In genomic region chr11:131838016-131838415, GRCh38 we compare ENCODE assay signal across 19 cellular contexts.
"Had no signal": no experiment of that assay in that cellular context is flagged by ENCODE, and none has a peak within 500 bp of the region (broad histone marks: within the 10 kb centered on the region; RNA-seq: fewer than 3 reads in every experiment).

No MANE protein-coding gene starts in this region.

- DNase-seq: effector memory CD8-positive, alpha-beta T cell; erythroblast; esophagus squamous epithelium; hypothalamus; immature natural killer cell; islet precursor cell; left ventricle myocardium superior; lower lobe of right lung; naive thymus-derived CD8-positive, alpha-beta T cell; nephron progenitor cell; nucleus accumbens; stimulated activated CD4-positive, alpha-beta T cell treated with anti-CD3 and anti-CD28 coated beads, Interleukin-2, amount 100 ng/mL, for 24 hours; stimulated activated CD4-positive, alpha-beta T cell treated with anti-CD3 and anti-CD28 coated beads, Interleukin-4, amount 100 ng/mL, for 24 hours; stimulated activated naive CD4-positive, alpha-beta T cell treated with Interleukin-2 at 50 U/mL for 16 hours; stomach; tibial artery had no signal

- H3K27me3 ChIP-seq: esophagus squamous epithelium, right atrium auricular region, tibial artery had no signal

- H3K4me1 ChIP-seq: esophagus squamous epithelium, prostate gland, right atrium auricular region, stomach, tibial artery had no signal

- H3K27ac ChIP-seq: coronary artery, esophagus squamous epithelium, lower lobe of right lung, prostate gland, right atrium auricular region, stomach, tibial artery had no signal

- H3K9me3 ChIP-seq: esophagus squamous epithelium, lower lobe of right lung, prostate gland, right atrium auricular region, stomach, tibial artery had no signal

- H3K4me3 ChIP-seq: coronary artery, esophagus squamous epithelium, lower lobe of right lung, prostate gland, right atrium auricular region, stomach, tibial artery had no signal

- H3K36me3 ChIP-seq: esophagus squamous epithelium, lower lobe of right lung, prostate gland, right atrium auricular region, stomach, tibial artery had no signal
